ENCODE assay signal across 11 cellular contexts in the genomic region with DNA sequence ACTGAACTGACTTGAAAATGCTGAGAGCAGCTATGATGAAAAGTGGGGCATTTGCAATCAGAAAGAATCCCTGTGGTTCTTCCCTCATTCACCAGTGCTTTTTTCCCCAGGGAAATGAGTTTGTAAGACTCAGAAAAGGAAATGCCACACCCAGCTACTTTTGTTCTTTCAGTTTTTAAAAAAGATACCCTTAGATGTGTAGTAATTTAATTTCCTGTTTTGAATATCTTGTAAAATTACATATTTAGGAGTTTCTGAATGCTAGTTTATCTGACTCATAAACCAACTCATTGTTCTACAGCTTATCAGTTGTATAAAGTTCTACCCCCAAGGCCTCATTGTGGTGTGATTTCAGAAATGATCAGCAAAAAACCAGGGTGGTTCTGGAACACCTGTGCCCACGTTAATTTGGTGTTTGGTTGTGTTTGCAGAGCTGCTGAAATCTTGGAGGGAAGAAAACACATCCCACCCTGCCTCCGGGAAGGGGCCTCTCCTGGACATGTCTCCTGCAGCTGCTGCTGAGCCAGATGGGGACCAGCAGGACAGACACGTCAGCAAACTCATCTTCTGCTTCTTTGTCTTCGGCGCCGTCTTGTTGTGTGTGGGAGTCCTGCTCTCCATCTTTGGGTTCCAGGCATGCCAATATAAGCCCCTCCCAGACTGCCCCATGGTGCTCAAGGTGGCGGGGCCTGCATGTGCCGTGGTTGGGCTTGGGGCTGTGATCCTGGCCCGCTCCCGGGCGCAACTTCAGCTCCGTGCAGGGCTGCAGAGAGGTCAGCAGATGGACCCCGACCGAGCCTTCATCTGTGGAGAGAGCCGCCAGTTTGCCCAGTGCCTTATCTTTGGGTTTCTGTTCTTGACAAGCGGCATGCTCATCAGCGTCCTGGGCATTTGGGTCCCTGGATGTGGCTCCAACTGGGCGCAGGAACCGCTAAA. TPM values are rescaled to one million over a fixed set of nuclear protein-coding genes. Genes with fewer than 3 reads are reported as not detected.
A peak's percentile ranks its signal among the peaks of the same experiment; 100 is the strongest.
DNase-seq lines count a peak whose midpoint lies in the region; ATAC-seq and TF ChIP-seq lines count a peak whose summit lies in the region.
"Had no signal": no experiment of that assay in that cellular context is flagged by ENCODE, and none has a peak within 500 bp of the region (broad histone marks: within the 10 kb centered on the region; RNA-seq: fewer than 3 reads in every experiment).

No MANE protein-coding gene starts in this region.

- no peak for TF ChIP-seq CTCF in GM12865 (IDR thresholded peaks at IDR 0.05; ENCODE audit: insufficient read depth, low read depth, low read length, missing control alignments)

- H4K91ac ChIP-seq in trophoblast cell (ENCODE audit: low read depth, low read length): no peak overlapping the region

- H3K4ac ChIP-seq in trophoblast cell (ENCODE audit: low read depth, low read length): no peak overlapping the region

- peak; percentile 37 for ATAC-seq in activated T-helper 17 cell treated with anti-CD3 and anti-CD28 coated beads, Interleukin-2, amount 50 U/mL, for 72 hours (replicated peaks)
- no peak for ATAC-seq in GM19395 (IDR thresholded peaks at IDR 0.05; ENCODE audit: unreplicated experiment)

- peaks cover 5% of the 10 kb centered on the region for H3K4me1 Mint-ChIP-seq in activated T-helper 17 cell treated with anti-CD3 and anti-CD28 coated beads, Interleukin-2, amount 50 U/mL, for 72 hours

- H4K12ac ChIP-seq in trophoblast cell (ENCODE audit: low read depth, low read length): no peak overlapping the region

- peaks cover 2% of the 10 kb centered on the region for H3K27me3 ChIP-seq in trophoblast cell (ENCODE audit: insufficient read depth, low read length)

- H2AFZ ChIP-seq in trophoblast cell (ENCODE audit: insufficient read depth, low read length, poor library complexity): no peak overlapping the region

- peaks cover 55% of the 10 kb centered on the region for H3K27me3 Mint-ChIP-seq in activated T-helper 17 cell treated with anti-CD3 and anti-CD28 coated beads, Interleukin-2, amount 50 U/mL, for 72 hours

- H3K9me3 ChIP-seq in trophoblast cell (ENCODE audit: insufficient read depth, low read depth, low read length): no peaks in the 10 kb centered on the region
- H3K9me3 ChIP-seq: suprapubic skin had no signal

- no CpG with 5 or more reads among the region's 19 CpGs for WGBS in trophoblast cell (ENCODE audit: extremely low coverage, insufficient coverage, insufficient read length)

- DNase-seq in AG08395 (ENCODE audit: low spot score): peak; percentile 79
- peak; percentile 30 for DNase-seq in GM12865 (ENCODE audit: low read depth)
- DNase-seq in glomerular endothelial cell (ENCODE audit: extremely low read depth, low read depth, low spot score): peak; percentile 44
- DNase-seq in NCI-H2196 treated with DMSO at 0.1 percent for 48 hours (lab: John Stamatoyannopoulos, UW; ENCODE audit: unreplicated experiment): no peak
- no peak for DNase-seq in trophoblast cell
- no peak for DNase-seq in stimulated activated CD4-positive, alpha-beta T cell treated with anti-CD3 and anti-CD28 coated beads, Interleukin-1b, Interleukin-23, amount 100 ng/mL, for 48 hours
- DNase-seq: dorsolateral prefrontal cortex had no signal

- H3K9ac ChIP-seq in trophoblast cell (ENCODE audit: low read length): no peak overlapping the region

- H3K23ac ChIP-seq in trophoblast cell (ENCODE audit: low read length): no peak overlapping the region

- no peak overlapping the region for H3K27ac ChIP-seq in trophoblast cell (ENCODE audit: low read depth, low read length)
- H3K27ac ChIP-seq: suprapubic skin had no signal

- H3K27ac Mint-ChIP-seq in activated T-helper 17 cell treated with anti-CD3 and anti-CD28 coated beads, Interleukin-2, amount 50 U/mL, for 72 hours: no peak overlapping the region

- no peaks in the 10 kb centered on the region for H3K36me3 ChIP-seq in trophoblast cell (ENCODE audit: control insufficient read depth in 1 of 2, insufficient read depth in 2 of 2, low read length in 2 of 2)
- H3K36me3 ChIP-seq: suprapubic skin had no signal

- H3K14ac ChIP-seq in trophoblast cell (ENCODE audit: low read length): no peak overlapping the region

- no peak overlapping the region for H2BK120ac ChIP-seq in trophoblast cell (ENCODE audit: insufficient read depth, low read length, poor library complexity)

- no peaks in the 10 kb centered on the region for H3K9me3 Mint-ChIP-seq in activated T-helper 17 cell treated with anti-CD3 and anti-CD28 coated beads, Interleukin-2, amount 50 U/mL, for 72 hours
- H3K9me3 Mint-ChIP-seq: neural crest cell had no signal

- no peaks in the 10 kb centered on the region for H3K36me3 Mint-ChIP-seq in activated T-helper 17 cell treated with anti-CD3 and anti-CD28 coated beads, Interleukin-2, amount 50 U/mL, for 72 hours (ENCODE audit: low read depth)

- H3K4me2 ChIP-seq in trophoblast cell (ENCODE audit: low read length): no peak overlapping the region

- no peak overlapping the region for H2BK5ac ChIP-seq in trophoblast cell (ENCODE audit: low read depth, low read length, poor library complexity)

- H3K79me1 ChIP-seq in trophoblast cell (ENCODE audit: low read length): peaks cover 6% of the 10 kb centered on the region

- H3K4me3 ChIP-seq in GM12865 (ENCODE audit: low read depth, low read length) (no peak overlapping the region), trophoblast cell (ENCODE audit: low read depth, low read length) (no peak overlapping the region)
- H3K4me3 ChIP-seq: dorsolateral prefrontal cortex, suprapubic skin had no signal

- no peak overlapping the region for H3K18ac ChIP-seq in trophoblast cell (ENCODE audit: low read length)

- H3K4me3 Mint-ChIP-seq in activated T-helper 17 cell treated with anti-CD3 and anti-CD28 coated beads, Interleukin-2, amount 50 U/mL, for 72 hours: no peak overlapping the region
- H3K4me3 Mint-ChIP-seq: neural crest cell had no signal

- no peaks in the 10 kb centered on the region for H3K79me2 ChIP-seq in trophoblast cell (ENCODE audit: control insufficient read depth, insufficient read depth, low read length, poor library complexity)

- no peak overlapping the region for H4K8ac ChIP-seq in trophoblast cell (ENCODE audit: low read depth, low read length)

- H2BK12ac ChIP-seq in trophoblast cell (ENCODE audit: low read length): no peak overlapping the region

- no peak overlapping the region for H2AK5ac ChIP-seq in trophoblast cell (ENCODE audit: low read length)

- H3K4me1 ChIP-seq in trophoblast cell (ENCODE audit: control insufficient read depth in 1 of 2, insufficient read depth in 2 of 2, low read length in 2 of 2): peaks cover 5 to 8% of the 10 kb centered on the region in 2 experiments

RNA-seq across cellular contexts. Expression of gene TMEM171, which starts 2.8 kb away (rescaled TPM):
- total RNA-seq in activated T-helper 17 cell treated with anti-CD3 and anti-CD28 coated beads, Interleukin-2, amount 50 U/mL, for 72 hours: not detected
- 1.7 and 2.3 TPM in 2 replicates for total RNA-seq in glomerular endothelial cell
- 1.6 and 1.8 TPM in 2 replicates for polyA plus RNA-seq in trophoblast cell (2013)
- total RNA-seq: neural crest cell had no signal

RNA-seq across cellular contexts. Expression of gene TMEM174, which starts 49.9 kb away (rescaled TPM):
- total RNA-seq in activated T-helper 17 cell treated with anti-CD3 and anti-CD28 coated beads, Interleukin-2, amount 50 U/mL, for 72 hours: not detected
- total RNA-seq in glomerular endothelial cell: not detected in 2 replicates
- polyA plus RNA-seq in trophoblast cell (2013): not detected in 2 replicates
- total RNA-seq: dorsolateral prefrontal cortex, neural crest cell, suprapubic skin had no signal

Comparison
In these comparisons a context has a peak if more than half of its experiments do, and no peak if none do; other contexts are left out.
1. DNase-seq: peak in AG08395 (single experiment), GM12865 (single experiment) and glomerular endothelial cell (single experiment); none in NCI-H2196 treated with DMSO at 0.1 percent for 48 hours (single experiment), trophoblast cell (0 of 2) and stimulated activated CD4-positive, alpha-beta T cell treated with anti-CD3 and anti-CD28 coated beads, Interleukin-1b, Interleukin-23, amount 100 ng/mL, for 48 hours (single experiment).